ENCODE assay signal across 32 cellular contexts in genomic region chrX:2781226-2781571, GRCh38. TPM values are rescaled to one million over a fixed set of nuclear protein-coding genes. Genes with fewer than 3 reads are reported as not detected.
A peak's percentile ranks its signal among the peaks of the same experiment; 100 is the strongest.
DNase-seq lines count a peak whose midpoint lies in the region; ATAC-seq, FAIRE-seq and TF ChIP-seq lines count a peak whose summit lies in the region.
"Had no signal": no experiment of that assay in that cellular context is flagged by ENCODE, and none has a peak within 500 bp of the region (broad histone marks: within the 10 kb centered on the region; RNA-seq: fewer than 3 reads in every experiment).

No MANE protein-coding gene starts in this region.

- H3K4me3 ChIP-seq in OCI-LY3 (ENCODE audit: low read length) (peak overlapping the region; percentile 29; the same call in 1 of the 2 replicates), small intestine (ENCODE audit: low read depth in 1 of 2, low read length in 2 of 2) (no peak overlapping the region), colonic mucosa (no peak overlapping the region)
- H3K4me3 ChIP-seq: coronary artery, esophagus muscularis mucosa, heart right ventricle, left lung, spleen had no signal

- TF ChIP-seq CTCF in OCI-LY3 (IDR thresholded peaks at IDR 0.05; ENCODE audit: low read depth, low read length) (no peak), colonic mucosa (IDR thresholded peaks at IDR 0.05) (no peak)

- H3K79me2 ChIP-seq in OCI-LY3 (ENCODE audit: low read length): no peaks in the 10 kb centered on the region

- no peak for FAIRE-seq in small intestine (lab: Jason Lieb, UNC)
- FAIRE-seq: D721Med had no signal

- DNase-seq in left colon (no peak), small intestine (peak; percentile 3), colonic mucosa (no peak), Right ventricle myocardium inferior (ENCODE audit: missing footprints) (no peak)
- DNase-seq: activated CD4-positive, alpha-beta T cell treated with anti-CD3 and anti-CD28 coated beads for 36 hours; activated effector memory CD4-positive, alpha-beta T cell treated with anti-CD3 and anti-CD28 coated beads, Interleukin-2, amount 50 U/mL, for 16 hours; activated naive CD8-positive, alpha-beta T cell treated with anti-CD3 and anti-CD28 coated beads for 36 hours; activated T-cell treated with anti-CD3 and anti-CD28 coated beads, Interleukin-2, amount 50 U/mL, for 1 hour; aorta; C1 segment of cervical spinal cord; effector memory CD8-positive, alpha-beta T cell; foreskin keratinocyte; GOT3; heart right ventricle; immature natural killer cell; left lung; naive B cell; NCI-H1105; NCI-H2029; NCI-H2227 treated with DMSO at 0.1 percent for 48 hours; NCI-H774; spleen; stimulated activated CD4-positive, alpha-beta T cell treated with anti-CD3 and anti-CD28 coated beads, Interleukin-2, amount 100 ng/mL, for 48 hours; trophoblast cell had no signal

- H3K4me1 ChIP-seq in OCI-LY3 (ENCODE audit: low read length) (peaks cover 18% of the 10 kb centered on the region), small intestine (ENCODE audit: control insufficient read depth in 2 of 2, insufficient read depth in 1 of 2, low read depth in 1 of 2, low read length in 1 of 2) (no peaks in the 10 kb centered on the region), colonic mucosa (no peaks in the 10 kb centered on the region)
- H3K4me1 ChIP-seq: esophagus muscularis mucosa, heart right ventricle, left lung, spleen had no signal

- peak; percentile 22 for ATAC-seq in GM19395 (IDR thresholded peaks at IDR 0.05; ENCODE audit: unreplicated experiment)
- peak; percentile 37 for ATAC-seq in left colon
- no peak for ATAC-seq in Right ventricle myocardium inferior
- no peak for ATAC-seq in HG03354 (IDR thresholded peaks at IDR 0.05; ENCODE audit: poor library complexity, severe bottlenecking, unreplicated experiment)
- ATAC-seq: activated CD4-positive, alpha-beta T cell treated with anti-CD3 and anti-CD28 coated beads for 36 hours; effector memory CD8-positive, alpha-beta T cell; foreskin keratinocyte; heart right ventricle had no signal

- peak overlapping the region; percentile 38 for H3K4me2 ChIP-seq in OCI-LY3 (ENCODE audit: low read length)

- H3K27ac ChIP-seq in OCI-LY3 (ENCODE audit: low read length) (no peak overlapping the region), small intestine (ENCODE audit: low read depth in 1 of 2, low read length in 1 of 2) (no peak overlapping the region), colonic mucosa (no peak overlapping the region)
- H3K27ac ChIP-seq: coronary artery, esophagus muscularis mucosa, foreskin keratinocyte, heart right ventricle, spleen had no signal

- H3K27me3 ChIP-seq in OCI-LY3 (ENCODE audit: low read depth, low read length) (peaks cover 18% of the 10 kb centered on the region), small intestine (ENCODE audit: control insufficient read depth in 2 of 2, insufficient read depth in 2 of 2, low read length in 2 of 2) (no peaks in the 10 kb centered on the region), colonic mucosa (no peaks in the 10 kb centered on the region)
- H3K27me3 ChIP-seq: foreskin keratinocyte, left lung, spleen had no signal

- no peaks in the 10 kb centered on the region for H3K36me3 ChIP-seq in OCI-LY3 (replicated peaks; ENCODE audit: low read depth, low read length)
- no peaks in the 10 kb centered on the region for H3K36me3 ChIP-seq in small intestine (ENCODE audit: control insufficient read depth in 2 of 2, insufficient read depth in 2 of 2, low read length in 2 of 2)
- no peaks in the 10 kb centered on the region for H3K36me3 ChIP-seq in colonic mucosa
- H3K36me3 ChIP-seq: esophagus muscularis mucosa, heart right ventricle, left lung, spleen had no signal

- H4K20me1 ChIP-seq in OCI-LY3 (ENCODE audit: insufficient read depth, low read length): no peaks in the 10 kb centered on the region

- no peaks in the 10 kb centered on the region for H3K9me3 ChIP-seq in OCI-LY3 (ENCODE audit: insufficient read depth, low read length)
- H3K9me3 ChIP-seq in small intestine (ENCODE audit: control insufficient read depth, low read depth): no peaks in the 10 kb centered on the region
- H3K9me3 ChIP-seq in colonic mucosa: no peaks in the 10 kb centered on the region
- H3K9me3 ChIP-seq: esophagus muscularis mucosa, heart right ventricle, left lung, spleen had no signal

- no peak overlapping the region for H2AFZ ChIP-seq in OCI-LY3 (ENCODE audit: low read depth, low read length)

- intact Hi-C loops in left colon (cut with DNase I, micrococcal nuclease): no loop called here
- intact Hi-C loops in colonic mucosa (cut with DNase I): no loop called here
- intact Hi-C loops in Right ventricle myocardium inferior (cut with DNase I): no loop called here

- WGBS in small intestine, 3 donors: 15 to 72% (median 41%) methylated on average over 1 of the region's 1 CpG

- H3K9ac ChIP-seq in OCI-LY3 (ENCODE audit: low read length): no peak overlapping the region; the same call in 1 of the 2 replicates
- no peak overlapping the region for H3K9ac ChIP-seq in colonic mucosa (ENCODE audit: low read depth in 2 of 2, low read length in 2 of 2)

RNA-seq across cellular contexts. Expression of gene XG, which starts 29.4 kb away (rescaled TPM):
- total RNA-seq in left colon: under 1 TPM in 1 of 2 donors, not detected in 1; 0.11 TPM
- under 1 TPM in 1 of 3 donors, not detected in 2; 0.13 TPM for polyA plus RNA-seq in small intestine
- under 1 TPM in 1 of 2 donors, not detected in 1; 0.50 TPM for total RNA-seq in colonic mucosa
- 0.19 TPM for total RNA-seq in Right ventricle myocardium inferior
- total RNA-seq: activated CD4-positive, alpha-beta T cell treated with anti-CD3 and anti-CD28 coated beads for 36 hours; activated naive CD8-positive, alpha-beta T cell treated with anti-CD3 and anti-CD28 coated beads for 36 hours; GM12878; MCF 10A had no signal
- polyA plus RNA-seq: GM12878, immature natural killer cell had no signal

RNA-seq across cellular contexts. Expression of gene GYG2, which starts 47.5 kb away (rescaled TPM):
- total RNA-seq in left colon: 10 to 100 TPM; 11.3 to 23.4 TPM
- 1 to 10 TPM; 1.6 to 6.7 (median 1.8) TPM for polyA plus RNA-seq in small intestine
- total RNA-seq in colonic mucosa: 10 to 100 TPM; 12.8 to 22.0 TPM
- total RNA-seq in Right ventricle myocardium inferior: 1.5 TPM
- total RNA-seq: activated CD4-positive, alpha-beta T cell treated with anti-CD3 and anti-CD28 coated beads for 36 hours; activated naive CD8-positive, alpha-beta T cell treated with anti-CD3 and anti-CD28 coated beads for 36 hours; GM12878; MCF 10A had no signal
- polyA plus RNA-seq: foreskin keratinocyte, immature natural killer cell had no signal

Comparison
In these comparisons a context has a peak if more than half of its experiments do, and no peak if none do; other contexts are left out.
1. ATAC-seq: peak in GM19395 (single experiment) and left colon (single experiment); none in Right ventricle myocardium inferior (single experiment) and HG03354 (single experiment).